In the genomic region with DNA sequence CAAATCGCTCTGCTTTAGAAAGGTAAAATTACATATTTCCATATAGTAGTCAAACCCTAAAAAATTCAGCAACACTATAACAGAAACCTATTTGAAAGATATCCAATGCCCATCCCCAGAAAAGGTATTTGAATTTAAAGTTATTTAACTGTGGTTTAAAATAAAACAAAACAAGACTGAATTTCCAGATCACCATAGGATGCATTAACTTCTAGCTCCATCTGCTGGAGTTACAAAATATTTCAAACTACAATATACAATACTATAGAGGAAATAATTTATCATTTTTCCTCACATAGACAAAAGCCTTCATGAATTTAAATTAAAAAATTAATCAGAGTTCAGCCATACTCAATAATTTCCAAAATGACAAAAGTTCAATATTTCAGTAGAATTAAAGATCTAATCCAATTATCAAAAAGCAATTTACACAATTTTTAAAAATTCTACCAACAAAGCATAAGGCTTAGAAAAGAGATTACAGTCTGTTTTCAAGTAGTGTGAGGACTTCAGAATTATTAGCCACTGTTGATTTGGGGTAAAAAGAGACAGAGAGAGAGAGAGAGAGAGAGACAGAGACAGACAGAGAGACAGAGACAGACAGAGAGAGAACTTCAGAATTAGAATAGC, we compare ENCODE assay signal across 9 cellular contexts.
DNase-seq lines count a peak whose midpoint lies in the region; ATAC-seq, FAIRE-seq and TF ChIP-seq lines count a peak whose summit lies in the region.
"Had no signal": no experiment of that assay in that cellular context is flagged by ENCODE, and none has a peak within 500 bp of the region (broad histone marks: within the 10 kb centered on the region; RNA-seq: fewer than 3 reads in every experiment).

No MANE protein-coding gene starts in this region.

- DNase-seq in Caco-2 (no peak), HTR-8/SVneo (ENCODE audit: insufficient read length, low spot score) (peak; percentile 5), amniotic epithelial cell (ENCODE audit: low read depth) (peak; percentile 29), left lobe of liver (ENCODE audit: low spot score) (no peak), NCI-H2029 (lab: John Stamatoyannopoulos, UW) (no peak)
- no peak for DNase-seq in stimulated activated CD4-positive, alpha-beta T cell treated with anti-CD3 and anti-CD28 coated beads, Interleukin-4, amount 100 ng/mL, for 4 hours

- H3K36me3 Mint-ChIP-seq in Caco-2 (ENCODE audit: insufficient read depth, unreplicated experiment) = peaks cover 10% of the 10 kb centered on the region

- peaks cover 12% of the 10 kb centered on the region for H3K4me1 Mint-ChIP-seq in Caco-2 (ENCODE audit: low read depth, unreplicated experiment)

- intact Hi-C loops in Caco-2 (cut with micrococcal nuclease; ENCODE audit: unreplicated experiment) = loop anchor here (1.0 to 5.0 kb wide), 4 partner anchors 53 to 1020 kb away; no protein-coding TSS in a partner anchor

- H3K9me3 Mint-ChIP-seq in Caco-2 (ENCODE audit: unreplicated experiment) = no peaks in the 10 kb centered on the region

- no peaks in the 10 kb centered on the region for H3K9me3 ChIP-seq in Caco-2
- H3K9me3 ChIP-seq: HAP-1 had no signal

- no peak overlapping the region for H3K27ac Mint-ChIP-seq in Caco-2 (ENCODE audit: unreplicated experiment)

- POLR2A ChIA-PET in Caco-2 (lab: Charles Lee) = no interaction called here

- CTCF ChIA-PET in Caco-2 (lab: Charles Lee) = interaction anchor here (1.4 kb wide), 1 partner anchor 48 kb away, joined by 7 read pairs; no protein-coding TSS in a partner anchor

- no peak overlapping the region for H3K4me3 ChIP-seq in Caco-2 (ENCODE audit: low read depth, low read length)
- H3K4me3 ChIP-seq: HAP-1 had no signal

- TF ChIP-seq CTCF in Caco-2 (IDR thresholded peaks at IDR 0.05; ENCODE audit: insufficient read depth in 1 of 2, low read depth in 1 of 2, low read length in 1 of 2, severe bottlenecking in 1 of 2, unreplicated experiment in 1 of 2) = peak; percentile 41 to 53

- ATAC-seq in left lobe of liver = peak; percentile 49
- ATAC-seq in GM18909 (IDR thresholded peaks at IDR 0.05; ENCODE audit: poor library complexity, unreplicated experiment) = no peak
- no peak for ATAC-seq in GM18517 (IDR thresholded peaks at IDR 0.05; ENCODE audit: unreplicated experiment)

- no peaks in the 10 kb centered on the region for H3K27me3 ChIP-seq in Caco-2 (replicated peaks; ENCODE audit: control insufficient read depth, insufficient read depth, low read length)

- no peak for FAIRE-seq in HTR-8/SVneo (lab: Jason Lieb, UNC)

- no TSS peak for BruUV-seq in Caco-2 (replicated peaks; lab: Mats Ljungman, UMichigan)

- H3K36me3 ChIP-seq in Caco-2 (ENCODE audit: control insufficient read depth, insufficient read depth, low read length) = no peaks in the 10 kb centered on the region; the same call in 1 of the 2 replicates
- H3K36me3 ChIP-seq: HAP-1 had no signal

- no peak overlapping the region for H3K4me3 Mint-ChIP-seq in Caco-2 (ENCODE audit: unreplicated experiment)

- peaks cover 13% of the 10 kb centered on the region for H3K4me1 ChIP-seq in Caco-2
- H3K4me1 ChIP-seq: HAP-1 had no signal

- H3K27me3 Mint-ChIP-seq in Caco-2 (ENCODE audit: insufficient read depth, unreplicated experiment) = no peaks in the 10 kb centered on the region

Comparison
In these comparisons a context has a peak if more than half of its experiments do, and no peak if none do; other contexts are left out.
1. DNase-seq: peak in HTR-8/SVneo (single experiment) and amniotic epithelial cell (single experiment); none in Caco-2 (0 of 2), left lobe of liver (single experiment), stimulated activated CD4-positive, alpha-beta T cell treated with anti-CD3 and anti-CD28 coated beads, Interleukin-4, amount 100 ng/mL, for 4 hours (0 of 2) and NCI-H2029 (single experiment).